9 cellular contexts compared by ENCODE assay signal in the genomic region with DNA sequence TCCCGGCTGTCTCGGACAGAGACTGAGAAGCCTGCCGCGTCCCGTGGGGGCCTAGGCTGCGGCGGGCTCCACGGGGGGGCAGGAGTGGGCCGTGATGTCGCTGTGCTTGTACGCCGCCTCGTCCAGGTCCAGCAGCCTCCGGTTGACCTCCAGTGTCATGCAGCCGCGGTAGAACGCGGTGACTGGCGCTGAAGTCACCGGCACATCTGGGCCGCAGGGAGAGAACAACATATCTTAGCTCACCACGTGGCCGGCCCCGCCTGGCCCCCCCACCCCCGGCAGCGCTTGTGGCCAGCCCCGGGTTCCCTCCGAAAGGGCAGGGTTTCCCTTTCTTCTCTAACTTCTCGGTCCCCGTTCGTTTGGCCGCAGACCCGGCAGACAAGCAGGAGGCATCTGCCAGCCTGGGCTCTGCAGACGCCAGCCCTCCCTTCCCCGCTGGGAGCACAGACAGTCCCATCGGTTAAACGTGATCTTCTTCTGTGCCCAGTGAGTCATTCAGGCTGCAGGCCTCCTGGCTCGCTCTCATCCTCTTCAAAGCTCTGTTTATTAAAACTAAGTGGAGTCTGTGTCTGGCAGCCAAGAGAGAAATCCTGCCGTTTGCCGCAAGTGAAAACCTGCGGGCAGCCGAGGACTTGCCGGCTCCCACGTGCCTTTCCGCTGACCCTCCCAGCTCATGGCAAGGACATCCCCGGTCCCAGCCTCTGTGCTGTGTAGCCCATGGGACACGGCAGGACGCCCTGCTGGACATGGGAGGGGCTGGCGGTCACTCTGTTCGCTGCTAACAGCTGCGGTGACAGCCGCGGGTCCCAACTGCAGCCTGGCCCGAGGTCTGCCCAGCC. TPM values are rescaled to one million over a fixed set of nuclear protein-coding genes. Genes with fewer than 3 reads are reported as not detected.
DNase-seq lines count a peak whose midpoint lies in the region; ATAC-seq and TF ChIP-seq lines count a peak whose summit lies in the region.
"Had no signal": no experiment of that assay in that cellular context is flagged by ENCODE, and none has a peak within 500 bp of the region (broad histone marks: within the 10 kb centered on the region; RNA-seq: fewer than 3 reads in every experiment).

No MANE protein-coding gene starts in this region.

- H3K4me3 Mint-ChIP-seq in WTC11, result no peak overlapping the region

- no peaks in the 10 kb centered on the region for H3K27me3 ChIP-seq in IMR-90 (ENCODE audit: control insufficient read depth, insufficient read depth, low read length)

- peaks cover 10% of the 10 kb centered on the region for H3K9me1 ChIP-seq in IMR-90 (ENCODE audit: insufficient read depth, low read length)

- no peaks in the 10 kb centered on the region; the same call in 1 of the 2 replicates for H3K27me3 Mint-ChIP-seq in WTC11 (ENCODE audit: low read depth)
- H3K27me3 Mint-ChIP-seq: naive B cell had no signal

- H3K36me3 ChIP-seq in IMR-90 (ENCODE audit: control insufficient read depth, insufficient read depth, low read length), result peaks cover 43% of the 10 kb centered on the region

- no peaks in the 10 kb centered on the region for H3K9me3 Mint-ChIP-seq in WTC11
- H3K9me3 Mint-ChIP-seq: naive B cell had no signal

- H2BK5ac ChIP-seq in IMR-90 (ENCODE audit: low read depth, low read length, poor library complexity, severe bottlenecking), result peak overlapping the region; percentile 92

- in situ Hi-C loops in IMR-90 (cut with MboI; ENCODE audit: low sequenced_read_pairs) (no loop called here), GM13976 (cut with MboI; ENCODE audit: low sequenced_read_pairs, unreplicated experiment) (no loop called here)

- H4K91ac ChIP-seq in IMR-90 (ENCODE audit: insufficient read depth, low read depth, low read length), result peak overlapping the region; percentile 94

- peak; percentile 99 for DNase-seq in IMR-90
- no peak for DNase-seq in WTC11 (ENCODE audit: low spot score)
- DNase-seq in Right ventricle myocardium inferior (ENCODE audit: missing footprints), result peak; percentile 87
- DNase-seq in sciatic nerve (ENCODE audit: low spot score), result peak; percentile 81
- DNase-seq in GM13976 (ENCODE audit: low spot score), result no peak
- DNase-seq in iPS-NIHi11 (ENCODE audit: low spot score), result no peak
- DNase-seq: naive B cell had no signal

- peaks cover 28% of the 10 kb centered on the region for H3K4me1 ChIP-seq in IMR-90 (ENCODE audit: control insufficient read depth, insufficient read depth, low read length)

- peak overlapping the region; percentile 88 for H2AK5ac ChIP-seq in IMR-90 (ENCODE audit: low read depth, low read length)

- H3K27ac ChIP-seq in IMR-90 (ENCODE audit: insufficient read depth, low read length), result peak overlapping the region; percentile 86

- peak overlapping the region; percentile 13 for H3K9ac ChIP-seq in IMR-90 (ENCODE audit: low read depth, low read length)

- WGBS in IMR-90 (ENCODE audit: extremely low coverage in 2 of 2, insufficient read length in 1 of 2), 2 experiments, result 1% methylated on average over 19 of the region's 54 CpGs; no CpG with 5 or more reads in 1 of the 2 experiments

- peaks cover 3 to 63% of the 10 kb centered on the region in 2 experiments for H3K79me1 ChIP-seq in IMR-90 (ENCODE audit: low read depth in 1 of 2, low read length in 2 of 2)

- no peak overlapping the region; the same call in 1 of the 2 replicates for H3K18ac ChIP-seq in IMR-90 (ENCODE audit: low read depth, low read length)

- H2BK20ac ChIP-seq in IMR-90 (ENCODE audit: low read depth, low read length), result peak overlapping the region; percentile 43; the same call in 1 of the 2 replicates

- H4K5ac ChIP-seq in IMR-90 (ENCODE audit: low read depth, low read length), result peak overlapping the region; percentile 2; the same call in 1 of the 2 replicates

- peak overlapping the region; percentile 63; the same call in 1 of the 2 replicates for H3K27ac Mint-ChIP-seq in WTC11

- H3K9me3 ChIP-seq in IMR-90 (ENCODE audit: control insufficient read depth, insufficient read depth, low read length), result no peaks in the 10 kb centered on the region

- TF ChIP-seq RAD21 in IMR-90 (IDR thresholded peaks at IDR 0.05; ENCODE audit: low read length), result peak; percentile 38

- H4K8ac ChIP-seq in IMR-90 (ENCODE audit: low read depth in 2 of 2, low read length in 2 of 2), result peak overlapping the region; percentile 49 to 74

- TF ChIP-seq CTCF in IMR-90 (conservative IDR thresholded peaks at IDR 0.05; ENCODE audit: low read depth, low read length) (peak; percentile 35; the same call in 1 of the 2 replicates), WTC11 (IDR thresholded peaks at IDR 0.05) (no peak), GM13976 (IDR thresholded peaks at IDR 0.05; ENCODE audit: borderline replicate concordance, control extremely low read depth, extremely low read depth, insufficient read depth, missing control alignments) (no peak)

- peaks cover 55% of the 10 kb centered on the region for H4K20me1 ChIP-seq in IMR-90 (ENCODE audit: insufficient read depth, low read length)

- peak overlapping the region; percentile 95 for H2AK9ac ChIP-seq in IMR-90 (replicated peaks; ENCODE audit: low read depth, low read length, poor library complexity)

- peaks cover 6% of the 10 kb centered on the region for H3K4me1 Mint-ChIP-seq in WTC11

- 0 out of 2 replicates have a peak overlapping the region, but pooled peaks have one; percentile 60 for H3K56ac ChIP-seq in IMR-90 (ENCODE audit: extremely low read depth, insufficient read depth, low read length)

- H3K14ac ChIP-seq in IMR-90 (replicated peaks; ENCODE audit: low read depth, low read length), result peak overlapping the region; percentile 71

- H2BK15ac ChIP-seq in IMR-90 (ENCODE audit: low read depth, low read length), result peak overlapping the region; percentile 23; the same call in 1 of the 3 replicates

- dilution Hi-C loops in IMR-90 (cut with HindIII; ENCODE audit: low sequenced_read_pairs, unreplicated experiment), result no loop called here

- H3K36me3 Mint-ChIP-seq in WTC11, result peaks cover 7% of the 10 kb centered on the region

- peak overlapping the region; percentile 75 for H2BK120ac ChIP-seq in IMR-90 (ENCODE audit: low read depth, low read length)

- H3K23ac ChIP-seq in IMR-90 (ENCODE audit: low read depth, low read length), result peak overlapping the region; percentile 90

- POLR2A ChIA-PET in IMR-90 (lab: Charles Lee; ENCODE audit: unreplicated experiment) (no interaction called here), WTC11 (lab: Charles Lee) (no interaction called here)

- H2AFZ ChIP-seq in IMR-90 (replicated peaks; ENCODE audit: low read length, poor library complexity), result peak overlapping the region; percentile 77

- ATAC-seq in IMR-90 (ENCODE audit: low read depth), result peak; percentile 71
- ATAC-seq in WTC11, result no peak
- peak; percentile 85 for ATAC-seq in Right ventricle myocardium inferior
- ATAC-seq in sciatic nerve, result peak; percentile 79
- ATAC-seq in GM19395 (IDR thresholded peaks at IDR 0.05; ENCODE audit: unreplicated experiment), result no peak
- no peak for ATAC-seq in GM18907 (IDR thresholded peaks at IDR 0.05; ENCODE audit: unreplicated experiment)

- intact Hi-C loops in IMR-90 (cut with micrococcal nuclease) (loop anchor here (2.0 kb wide), 1 partner anchor 42 kb away; no protein-coding TSS in a partner anchor), Right ventricle myocardium inferior (cut with DNase I) (loop anchor here (1.0 kb wide), 1 partner anchor 16 kb away; no protein-coding TSS in a partner anchor), sciatic nerve (cut with DNase I) (no loop called here)

- no peak overlapping the region for H3K4me3 ChIP-seq in IMR-90 (ENCODE audit: insufficient read depth, low read depth, low read length)

- CTCF ChIA-PET in IMR-90 (lab: Yijun Ruan, JAX) (no interaction called here), WTC11 (lab: Charles Lee) (no interaction called here)

- peak overlapping the region; percentile 90 for H3K4ac ChIP-seq in IMR-90 (ENCODE audit: low read depth, low read length)

- BruUV-seq in IMR-90 (replicated peaks; lab: Mats Ljungman, UMichigan), result TSS peak; percentile 67

- H3K4me2 ChIP-seq in IMR-90 (ENCODE audit: low read depth, low read length), result peak overlapping the region; percentile 35

- TF ChIP-seq POLR2A in IMR-90 (IDR thresholded peaks at IDR 0.05; ENCODE audit: low read depth, low read length), result 0 out of 2 replicates have a peak, but pooled peaks have one; percentile 57

TF ChIP-seq in IMR-90, 13 proteins besides CTCF, POLR2A, EP300 and RAD21 (continues in another document):
- TF ChIP-seq, protein P1, sequence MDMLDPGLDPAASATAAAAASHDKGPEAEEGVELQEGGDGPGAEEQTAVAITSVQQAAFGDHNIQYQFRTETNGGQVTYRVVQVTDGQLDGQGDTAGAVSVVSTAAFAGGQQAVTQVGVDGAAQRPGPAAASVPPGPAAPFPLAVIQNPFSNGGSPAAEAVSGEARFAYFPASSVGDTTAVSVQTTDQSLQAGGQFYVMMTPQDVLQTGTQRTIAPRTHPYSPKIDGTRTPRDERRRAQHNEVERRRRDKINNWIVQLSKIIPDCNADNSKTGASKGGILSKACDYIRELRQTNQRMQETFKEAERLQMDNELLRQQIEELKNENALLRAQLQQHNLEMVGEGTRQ (IDR thresholded peaks at IDR 0.05; ENCODE audit: low read depth, low read length), result peak; percentile 75
- TF ChIP-seq FOS (IDR thresholded peaks at IDR 0.05; ENCODE audit: low read depth, low read length), result peak; percentile 83

TF ChIP-seq in WTC11, 78 proteins besides CTCF, POLR2A, EP300 and RAD21 (continues in another document):
- no peak for TF ChIP-seq ZNF671 (CRISPR knock-in tag; IDR thresholded peaks at IDR 0.05)
- TF ChIP-seq NFE2L1 (CRISPR knock-in tag; IDR thresholded peaks at IDR 0.05), result no peak
- TF ChIP-seq NR3C1 (CRISPR knock-in tag; conservative IDR thresholded peaks at IDR 0.05; ENCODE audit: low read depth), result no peak
- TF ChIP-seq, protein P2, sequence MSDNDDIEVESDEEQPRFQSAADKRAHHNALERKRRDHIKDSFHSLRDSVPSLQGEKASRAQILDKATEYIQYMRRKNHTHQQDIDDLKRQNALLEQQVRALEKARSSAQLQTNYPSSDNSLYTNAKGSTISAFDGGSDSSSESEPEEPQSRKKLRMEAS (CRISPR knock-in tag; IDR thresholded peaks at IDR 0.05), result no peak
- no peak for TF ChIP-seq RELA (CRISPR knock-in tag; IDR thresholded peaks at IDR 0.05; ENCODE audit: borderline replicate concordance)

RNA-seq across cellular contexts. Expression of a gene that starts 42.8 kb away (rescaled TPM):
- total RNA-seq in IMR-90 (2012; rRNA removed), result 212 and 220 TPM in 2 replicates
- 795 and 823 TPM in 2 replicates for polyA plus RNA-seq in IMR-90 (2012; rRNA removed)
- 1,010 and 1,498 TPM in 2 replicates for polyA plus RNA-seq in IMR-90 (2012; cell fraction: cytosol; rRNA removed)
- polyA plus RNA-seq in IMR-90 (2012; cell fraction: nucleus; rRNA removed; ENCODE audit: low replicate concordance), result 1,145 and 2,216 TPM in 2 replicates
- 29.4 to 33.7 TPM (median 33.7 TPM) in 3 replicates for total RNA-seq in WTC11 (2021)
- 189 TPM for total RNA-seq in Right ventricle myocardium inferior
- 302 TPM for total RNA-seq in sciatic nerve

Comparison
In these comparisons a context has a peak if more than half of its experiments do, and no peak if none do; other contexts are left out.
1. ATAC-seq: peak in IMR-90 (single experiment), Right ventricle myocardium inferior (single experiment) and sciatic nerve (single experiment); none in WTC11 (single experiment), GM19395 (single experiment) and GM18907 (single experiment).
2. DNase-seq: peak in IMR-90 (single experiment), Right ventricle myocardium inferior (single experiment) and sciatic nerve (single experiment); none in WTC11 (single experiment), GM13976 (single experiment) and iPS-NIHi11 (single experiment).